ENCODE assay signal across 21 cellular contexts in genomic region chr5:14787801-14788579, GRCh38.
DNase-seq lines count a peak whose midpoint lies in the region; ATAC-seq, FAIRE-seq and TF ChIP-seq lines count a peak whose summit lies in the region.
"Had no signal": no experiment of that assay in that cellular context is flagged by ENCODE, and none has a peak within 500 bp of the region (broad histone marks: within the 10 kb centered on the region; RNA-seq: fewer than 3 reads in every experiment).

No MANE protein-coding gene starts in this region.

- TF ChIP-seq EP300 in HepG2 (IDR thresholded peaks at IDR 0.05; ENCODE audit: low read depth in 2 of 2, low read length in 2 of 2) (no peak), HepG2 (CRISPR knock-in tag; IDR thresholded peaks at IDR 0.05; ENCODE audit: borderline replicate concordance) (no peak)

- no peaks in the 10 kb centered on the region for H3K79me2 ChIP-seq in HepG2 (ENCODE audit: insufficient read depth, low read length)

- TF ChIP-seq CTCF in liver (IDR thresholded peaks at IDR 0.05; ENCODE audit: low read depth, low read length, missing input control) = no peak
- no peak for TF ChIP-seq CTCF in HepG2 (CRISPR knock-in tag; IDR thresholded peaks at IDR 0.05)
- TF ChIP-seq CTCF in mucosa of descending colon (IDR thresholded peaks at IDR 0.05) = no peak

- H3K4me1 ChIP-seq in liver (ENCODE audit: control insufficient read depth in 4 of 4, insufficient read depth in 4 of 4, low read length in 3 of 4) (peaks cover 0 to 8% (median 4%) of the 10 kb centered on the region in 4 donors), HepG2 (ENCODE audit: insufficient read depth, low read length) (peaks cover 17% of the 10 kb centered on the region), mucosa of descending colon (ENCODE audit: low read depth) (no peaks in the 10 kb centered on the region)
- H3K4me1 ChIP-seq: A549 had no signal

- H3K27me3 ChIP-seq in liver (ENCODE audit: control insufficient read depth in 4 of 4, insufficient read depth in 4 of 4, low read length in 3 of 4) (no peaks in the 10 kb centered on the region), HepG2 (ENCODE audit: control insufficient read depth in 1 of 2, insufficient read depth in 2 of 2, low read length in 2 of 2) (no peaks in the 10 kb centered on the region)

- no peak overlapping the region for H3K4me2 ChIP-seq in HepG2 (ENCODE audit: low read depth, low read length)
- H3K4me2 ChIP-seq: A549, SK-N-SH had no signal

- no peak for TF ChIP-seq POLR2A in HepG2 (IDR thresholded peaks at IDR 0.05; ENCODE audit: insufficient read depth in 1 of 2, low read depth in 2 of 2, low read length in 2 of 2)

- in situ Hi-C loops in HepG2 (cut with HindIII; ENCODE audit: extremely low pct_ligation_motif_present, low pct_unique_long_range_greater_than_20kb) = no loop called here

- ATAC-seq in HepG2 = no peak
- ATAC-seq in T-cell (replicated peaks in 1 of 4) = no peak
- ATAC-seq in mucosa of descending colon = peak; percentile 34
- no peak for ATAC-seq in HG02840 (IDR thresholded peaks at IDR 0.05; ENCODE audit: low FRiP score, unreplicated experiment)
- ATAC-seq: A549 had no signal

- DNase-seq in HepG2 (ENCODE audit: low spot score) = no peak
- DNase-seq in T-cell = no peak
- no peak for DNase-seq in mucosa of descending colon
- DNase-seq in DMS153 treated with DMSO at 0.1 percent for 48 hours (lab: John Stamatoyannopoulos, UW; ENCODE audit: unreplicated experiment) = no peak
- DNase-seq in NCI-H748 treated with DMSO at 0.1 percent for 48 hours (lab: John Stamatoyannopoulos, UW) = no peak
- DNase-seq: CD8-positive, alpha-beta memory T cell; DMS79 treated with DMSO at 0.1 percent for 48 hours; NCI-H1417; NCI-H187; NCI-H2107; NCI-H2227 treated with DMSO at 0.1 percent for 48 hours; NCI-H510A treated with DMSO at 0.1 percent for 48 hours; OCI-M1; RPMI8226; SHP77 treated with DMSO at 0.1 percent for 48 hours; SK-N-SH; T-helper 1 cell had no signal

- H3K9me3 Mint-ChIP-seq in T-cell = no peaks in the 10 kb centered on the region
- H3K9me3 Mint-ChIP-seq: CD8-positive, alpha-beta memory T cell had no signal

- WGBS in liver = 88% methylated on average over 6 of the region's 6 CpGs
- 99% methylated on average over 6 of the region's 6 CpGs for WGBS in HepG2 (ENCODE audit: low lambda C conversion rate)

- no peak overlapping the region for H3K4me3 Mint-ChIP-seq in T-cell
- H3K4me3 Mint-ChIP-seq: CD8-positive, alpha-beta memory T cell had no signal

- CTCF ChIA-PET in HepG2 (lab: Yijun Ruan, JAX; ENCODE audit: low intra/inter-chr PET ratio, low total read pairs) (no interaction called here), T-cell (lab: Charles Lee) (interaction anchor here in 1 of 2 donors (0.5 kb wide), 1 partner anchor 83 kb away, joined by 3 read pairs; no protein-coding TSS in a partner anchor)

- H3K4me1 Mint-ChIP-seq in T-cell = peaks cover 57 to 70% (median 64%) of the 10 kb centered on the region in 3 donors

- intact Hi-C loops in HepG2 (cut with micrococcal nuclease; ENCODE audit: unreplicated experiment) = no loop called here
- intact Hi-C loops in mucosa of descending colon (cut with DNase I, micrococcal nuclease) = no loop called here

- no peak overlapping the region for H3K4me3 ChIP-seq in liver (ENCODE audit: low read depth in 1 of 3, low read length in 3 of 3)
- no peak overlapping the region for H3K4me3 ChIP-seq in HepG2 (replicated peaks in 1 of 3; ENCODE audit: insufficient read depth in 1 of 3, low read depth in 2 of 3, low read length in 3 of 3)
- H3K4me3 ChIP-seq in mucosa of descending colon = no peak overlapping the region
- H3K4me3 ChIP-seq: A549, HAP-1 had no signal

- FAIRE-seq in HepG2 (lab: Jason Lieb, UNC) = no peak
- FAIRE-seq: A549 had no signal

- H3K27ac ChIP-seq in liver (ENCODE audit: low read depth in 1 of 2, low read length in 2 of 2) (no peak overlapping the region), HepG2 (ENCODE audit: extremely low read length, insufficient read depth, low read length) (no peak overlapping the region)
- H3K27ac ChIP-seq: A549 had no signal

- H2AFZ ChIP-seq in HepG2 (ENCODE audit: low read length) = no peak overlapping the region

- POLR2A ChIA-PET in HepG2 (lab: Yijun Ruan, JAX) = no interaction called here
- POLR2A ChIA-PET in T-cell (lab: Charles Lee) = interaction anchor here in 1 of 2 donors (0.7 kb wide), 1 partner anchor 11 kb away, joined by 3 read pairs; no protein-coding TSS in a partner anchor

- H3K36me3 Mint-ChIP-seq in T-cell = peaks cover 49% of the 10 kb centered on the region

- TF ChIP-seq RAD21 in liver (IDR thresholded peaks at IDR 0.05) (no peak), HepG2 (CRISPR knock-in tag; IDR thresholded peaks at IDR 0.05) (no peak)

- H3K9me3 ChIP-seq in liver (ENCODE audit: control insufficient read depth in 4 of 4, low read length in 3 of 4) (no peaks in the 10 kb centered on the region), HepG2 (ENCODE audit: low read length) (no peaks in the 10 kb centered on the region), mucosa of descending colon (no peaks in the 10 kb centered on the region)
- H3K9me3 ChIP-seq: A549, HAP-1, SK-N-SH had no signal

- H4K20me1 ChIP-seq in HepG2 (ENCODE audit: insufficient read depth, low read length) = no peaks in the 10 kb centered on the region

- no peak overlapping the region for H3K9ac ChIP-seq in liver (ENCODE audit: low read depth in 1 of 2, low read length in 2 of 2)
- H3K9ac ChIP-seq in HepG2 (ENCODE audit: insufficient read depth, low read depth, low read length) = no peak overlapping the region
- H3K9ac ChIP-seq: SK-N-SH had no signal

- BruUV-seq in HepG2 (replicated peaks; lab: Mats Ljungman, UMichigan) = no TSS peak

- no peaks in the 10 kb centered on the region for H3K27me3 Mint-ChIP-seq in T-cell
- H3K27me3 Mint-ChIP-seq: CD8-positive, alpha-beta memory T cell had no signal

- H3K36me3 ChIP-seq in liver (ENCODE audit: control insufficient read depth in 4 of 4, insufficient read depth in 3 of 4, low read depth in 1 of 4, low read length in 3 of 4) (no peaks in the 10 kb centered on the region), HepG2 (replicated peaks in 1 of 2; ENCODE audit: control insufficient read depth in 1 of 2, insufficient read depth in 2 of 2, low read length in 2 of 2) (no peaks in the 10 kb centered on the region), mucosa of descending colon (ENCODE audit: low read depth) (no peaks in the 10 kb centered on the region)
- H3K36me3 ChIP-seq: HAP-1 had no signal

- H3K27ac Mint-ChIP-seq in T-cell = peak overlapping the region; percentile 8 to 9

TF ChIP-seq in liver, 16 proteins besides CTCF, POLR2A, EP300 and RAD21 (continues in another document):
- TF ChIP-seq FOXA1 (IDR thresholded peaks at IDR 0.05) (no peak), REST (IDR thresholded peaks at IDR 0.05) (no peak), SP1 (IDR thresholded peaks at IDR 0.05) (peak; percentile 21), HNF4A (conservative IDR thresholded peaks at IDR 0.05) (peak; percentile 42 to 75), RXRA (IDR thresholded peaks at IDR 0.05) (no peak)

TF ChIP-seq in HepG2, 621 proteins besides CTCF, POLR2A, EP300 and RAD21:
- no peak for TF ChIP-seq ZNF839 (CRISPR knock-in tag; IDR thresholded peaks at IDR 0.05; ENCODE audit: borderline replicate concordance)
- TF ChIP-seq ZFP1 (CRISPR knock-in tag; IDR thresholded peaks at IDR 0.05) = no peak
